ENCODE assay signal across 13 cellular contexts in the genomic region with DNA sequence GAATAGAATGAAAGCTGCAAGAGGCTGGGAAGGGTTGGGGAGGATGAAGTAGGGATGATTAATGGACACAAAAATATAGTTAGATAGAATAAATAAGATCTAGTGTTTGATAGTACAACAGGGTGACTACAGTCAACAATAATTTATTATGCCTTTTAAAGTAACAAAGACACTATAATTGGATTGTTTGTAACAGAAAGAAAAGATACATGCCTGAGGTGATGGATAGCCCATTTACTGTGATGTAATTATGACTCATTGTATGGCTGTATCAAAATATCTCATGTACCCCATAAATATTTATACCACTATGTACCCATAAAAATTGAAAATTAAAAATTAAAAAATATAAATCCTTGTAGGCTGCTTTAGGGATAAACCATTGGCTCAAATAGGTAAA.
"Had no signal": no experiment of that assay in that cellular context is flagged by ENCODE, and none has a peak within 500 bp of the region (broad histone marks: within the 10 kb centered on the region; RNA-seq: fewer than 3 reads in every experiment).

No MANE protein-coding gene starts in this region.

- ATAC-seq: activated CD4-positive, CD25-positive, alpha-beta regulatory T cell treated with anti-CD3 and anti-CD28 coated beads, Interleukin-2, amount 50 U/mL, for 24 hours; left ventricle myocardium superior; natural killer cell; stimulated activated naive CD8-positive, alpha-beta T cell treated with anti-CD3 and anti-CD28 coated beads, Interleukin-15, Interleukin-2, amounts not matched to agents 100 U/mL and 50 U/mL, for 24 hours had no signal

- H3K4me1 ChIP-seq: transverse colon had no signal

- H3K4me3 ChIP-seq: skin epidermis, transverse colon, vagina had no signal

- H3K36me3 ChIP-seq: transverse colon, vagina had no signal

- H3K27me3 ChIP-seq: transverse colon, vagina had no signal

- H3K27ac ChIP-seq: skin epidermis, transverse colon, vagina had no signal

- H3K9me3 ChIP-seq: transverse colon, vagina had no signal

- DNase-seq: activated naive CD8-positive, alpha-beta T cell treated with anti-CD3 and anti-CD28 coated beads for 36 hours; cerebellar nuclear complex; effector memory CD4-positive, alpha-beta T cell; hypothalamus; left ventricle myocardium superior; natural killer cell; stimulated activated CD4-positive, alpha-beta T cell treated with anti-CD3 and anti-CD28 coated beads, Interleukin-4, amount 100 ng/mL, for 24 hours; stimulated activated naive CD8-positive, alpha-beta T cell treated with anti-CD3 and anti-CD28 coated beads, Interleukin-15, Interleukin-2, amounts not matched to agents 100 U/mL and 50 U/mL, for 24 hours; T-helper 9 cell; transverse colon had no signal
